ENCODE assay signal across 23 cellular contexts in the genomic region with DNA sequence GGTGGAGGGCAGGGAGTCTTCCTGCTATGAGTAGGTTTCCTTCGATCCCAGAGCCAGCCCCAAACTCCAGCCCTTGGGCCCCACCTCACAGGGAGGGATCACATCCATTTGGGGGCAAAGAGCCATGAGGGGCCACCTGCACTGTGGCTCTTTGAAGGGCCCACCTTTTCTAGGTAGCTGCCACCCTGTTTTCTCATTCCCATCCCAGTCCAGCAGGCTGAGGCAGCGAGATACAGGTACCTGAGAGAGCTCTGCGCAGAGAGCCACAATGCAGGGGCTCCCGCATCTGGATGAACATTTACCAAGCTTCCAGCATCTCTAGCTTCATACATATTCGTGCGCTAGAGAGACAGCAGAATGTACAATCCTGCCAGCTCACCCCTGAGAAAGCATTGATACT. TPM values are rescaled to one million over a fixed set of nuclear protein-coding genes. Genes with fewer than 3 reads are reported as not detected.
"Had no signal": no experiment of that assay in that cellular context is flagged by ENCODE, and none has a peak within 500 bp of the region (broad histone marks: within the 10 kb centered on the region; RNA-seq: fewer than 3 reads in every experiment).

No MANE protein-coding gene starts in this region.

- H3K36me3 ChIP-seq: ascending aorta, brain microvascular endothelial cell, esophagus muscularis mucosa, left lung, pancreas, right atrium auricular region, tibial nerve had no signal

- DNase-seq: activated CD4-positive, alpha-beta T cell treated with anti-CD3 and anti-CD28 coated beads, Interleukin-2, amount 50 U/mL, for 1 hour; activated CD8-positive, alpha-beta T cell treated with anti-CD3 and anti-CD28 coated beads for 36 hours; activated gamma-delta T cell; activated naive CD4-positive, alpha-beta T cell treated with anti-CD3 and anti-CD28 coated beads, Interleukin-2, amount 10 ng/mL, durations not matched to agents 7 days and 5 days; activated naive CD8-positive, alpha-beta T cell treated with anti-CD3 and anti-CD28 coated beads, Interleukin-2, amount 10 ng/mL, durations not matched to agents 7 days and 5 days; activated T-cell treated with anti-CD3 and anti-CD28 coated beads for 4 hours; brain microvascular endothelial cell; central memory CD4-positive, alpha-beta T cell; effector CD4-positive, alpha-beta T cell; foreskin keratinocyte; left lung; naive B cell; stimulated activated CD4-positive, alpha-beta T cell treated with anti-CD3 and anti-CD28 coated beads, Interleukin-12 subunit alpha, Interleukin-12 subunit beta, amount 100 ng/mL, for 4 hours; stimulated activated CD4-positive, alpha-beta T cell treated with anti-CD3 and anti-CD28 coated beads, Interleukin-4, amount 100 ng/mL, for 1 hour; T-helper 17 cell had no signal

- H3K27me3 ChIP-seq: ascending aorta, brain microvascular endothelial cell, left lung, pancreas, right atrium auricular region, tibial nerve had no signal

- H3K9me3 ChIP-seq: ascending aorta, esophagus muscularis mucosa, left lung, pancreas, right atrium auricular region, tibial nerve had no signal

- H3K4me1 ChIP-seq: ascending aorta, foreskin keratinocyte, pancreas had no signal

- ATAC-seq: activated CD8-positive, alpha-beta memory T cell treated with anti-CD3 and anti-CD28 coated beads, Interleukin-2, amount 10 ng/mL, durations not matched to agents 7 days and 5 days; activated CD8-positive, alpha-beta T cell treated with anti-CD3 and anti-CD28 coated beads for 36 hours; foreskin keratinocyte; left lung; pancreas; SK-N-SH treated with all-trans-retinoic acid at 6 μM for 48 hours; stimulated activated effector memory CD8-positive, alpha-beta T cell treated with anti-CD3 and anti-CD28 coated beads, Interleukin-12 subunit alpha, Interleukin-12 subunit beta, amount 100 ng/mL, for 72 hours; T-helper 17 cell had no signal

- H3K27ac ChIP-seq: ascending aorta, brain microvascular endothelial cell, foreskin keratinocyte, pancreas, tibial nerve had no signal

- H3K4me3 ChIP-seq: ascending aorta, esophagus muscularis mucosa, left lung, pancreas, right atrium auricular region, tibial nerve had no signal

RNA-seq across cellular contexts. Expression of a gene that starts 16.3 kb away (rescaled TPM):
- total RNA-seq: activated CD8-positive, alpha-beta T cell treated with anti-CD3 and anti-CD28 coated beads for 36 hours; foreskin keratinocyte had no signal

RNA-seq across cellular contexts. Expression of a gene that starts 35.6 kb away (rescaled TPM):
- total RNA-seq: ascending aorta, foreskin keratinocyte had no signal
